ENCODE assay signal across 11 cellular contexts in genomic region chr17:55326030-55326429, GRCh38.
"Had no signal": no experiment of that assay in that cellular context is flagged by ENCODE, and none has a peak within 500 bp of the region (broad histone marks: within the 10 kb centered on the region; RNA-seq: fewer than 3 reads in every experiment).

No MANE protein-coding gene starts in this region.

- H3K27ac ChIP-seq: GM23248 had no signal

- FAIRE-seq: H1, H54 had no signal

- H3K9me3 Mint-ChIP-seq: HFFc6 had no signal

- H3K4me3 Mint-ChIP-seq: GM23338, H9, HFFc6 had no signal

- H3K4me3 ChIP-seq: GM23248, GM23338, HAP-1 had no signal

- H3K9me3 ChIP-seq: HAP-1 had no signal

- H3K4me2 ChIP-seq: GM23338 had no signal

- H2AFZ ChIP-seq: GM23248, GM23338 had no signal

- DNase-seq: GM23248, GOT3, H7, H9, HCEC 1CT, HFFc6 had no signal

- ATAC-seq: GM23338, HCT116 had no signal

- H3K4me1 ChIP-seq: HAP-1 had no signal

- H3K4me1 Mint-ChIP-seq: GM23338, H9 had no signal

- H3K36me3 ChIP-seq: HAP-1 had no signal

- H3K27ac Mint-ChIP-seq: GM23338, H9, HFFc6 had no signal

- H3K9ac ChIP-seq: GM23248 had no signal
